Comparison of ENCODE assay signal across 11 cellular contexts in the genomic region with DNA sequence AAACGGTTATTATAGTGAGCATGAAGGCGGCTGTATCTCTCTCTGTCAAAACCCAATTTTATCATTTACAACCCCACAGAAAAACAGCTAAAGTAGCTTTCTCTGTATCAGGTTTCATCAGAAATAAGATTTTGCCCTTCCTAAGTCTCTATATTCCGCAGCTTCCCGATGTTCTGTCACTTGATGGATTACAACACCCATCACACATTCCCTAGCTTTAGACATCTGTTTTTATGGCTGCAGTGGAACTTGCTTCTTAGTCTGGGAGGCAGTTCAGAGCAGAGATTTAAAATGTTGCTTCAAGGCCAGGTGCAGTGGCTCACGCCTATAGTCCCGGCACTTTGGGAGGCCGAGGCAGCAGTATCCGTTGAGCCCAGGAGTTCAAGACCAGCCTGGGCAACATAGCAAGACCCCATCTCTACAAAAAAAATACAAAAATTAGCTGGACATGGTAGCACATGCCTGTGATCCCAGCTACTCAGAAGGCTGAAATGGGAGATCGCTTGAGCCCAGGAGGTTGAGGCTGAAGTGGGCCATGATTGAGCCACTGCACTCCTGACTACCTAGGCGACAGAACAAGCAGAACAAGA. TPM values are rescaled to one million over a fixed set of nuclear protein-coding genes. Genes with fewer than 3 reads are reported as not detected.
DNase-seq lines count a peak whose midpoint lies in the region; ATAC-seq, FAIRE-seq and TF ChIP-seq lines count a peak whose summit lies in the region.
"Had no signal": no experiment of that assay in that cellular context is flagged by ENCODE, and none has a peak within 500 bp of the region (broad histone marks: within the 10 kb centered on the region; RNA-seq: fewer than 3 reads in every experiment).

No MANE protein-coding gene starts in this region.

- H2BK15ac ChIP-seq in H1 (ENCODE audit: low read length): no peak overlapping the region

- H3K9me3 Mint-ChIP-seq in activated T-cell treated with anti-CD3 and anti-CD28 coated beads, Interleukin-2, amount 50 U/mL, for 24 hours: peaks cover 8% of the 10 kb centered on the region

- H2BK20ac ChIP-seq in H1 (ENCODE audit: low read length): peak overlapping the region; percentile 74; the same call in 1 of the 2 replicates

- POLR2A ChIA-PET in H1 (lab: Charles Lee; ENCODE audit: partially characterized antibody): no interaction called here
- POLR2A ChIA-PET in HEK293T (lab: Yijun Ruan, JAX): no interaction called here

- H2BK5ac ChIP-seq in H1 (ENCODE audit: low read depth, low read length): no peak overlapping the region

- WGBS in H1 (ENCODE audit: extremely low coverage in 1 of 2, insufficient coverage in 1 of 2, insufficient read length in 1 of 2, insufficient replicate concordance in 2 of 2, low coverage in 1 of 2, low lambda C conversion rate in 2 of 2, missing lambda C conversion rate in 1 of 2), 2 experiments: 89% methylated on average over 10 of the region's 10 CpGs; no CpG with 5 or more reads in 1 of the 2 experiments
- 66 to 81% (median 80%) methylated on average over 10 of the region's 10 CpGs for WGBS in spleen, 5 donors

- intact Hi-C loops in spleen (cut with DNase I; ENCODE audit: low total_unique reads) (no loop called here), left cardiac atrium (cut with DNase I) (no loop called here)

- no peaks in the 10 kb centered on the region for H3K23me2 ChIP-seq in H1 (ENCODE audit: low read depth, low read length)

- H3K27ac ChIP-seq in SJSA1: peak overlapping the region; percentile 78
- H3K27ac ChIP-seq in H1 (ENCODE audit: low read depth, low read length): no peak overlapping the region
- H3K27ac ChIP-seq in spleen: peak overlapping the region in 7 of 8 donors; percentile 39 to 81 (median 65)

- no peak overlapping the region for H3K23ac ChIP-seq in H1 (ENCODE audit: insufficient read length)

- DNase-seq in activated T-cell treated with anti-CD3 and anti-CD28 coated beads, Interleukin-2, amount 50 U/mL, for 24 hours: no peak
- no peak for DNase-seq in activated T-cell treated with anti-CD3 and anti-CD28 coated beads, Interleukin-2, amount 50 U/mL, for 1 hour
- no peak for DNase-seq in SJSA1 (ENCODE audit: low read depth in 1 of 2, low spot score in 2 of 2)
- DNase-seq in H1 (ENCODE audit: low read depth in 1 of 2, low spot score in 2 of 2): no peak
- DNase-seq in spleen: no peak
- DNase-seq in COLO829 (ENCODE audit: low spot score): no peak
- DNase-seq in HEK293T (ENCODE audit: extremely low spot score): no peak
- DNase-seq in left cardiac atrium: no peak
- DNase-seq: NCI-H526, transverse colon had no signal

- CTCF ChIA-PET in H1 (lab: Charles Lee; ENCODE audit: partially characterized antibody) (interaction anchor here (0.6 to 1.0 kb wide), 4 partner anchors 8 to 37 kb away, joined by 3 to 4 read pairs (median 3); no protein-coding TSS in a partner anchor), HEK293T (lab: Yijun Ruan, JAX) (no interaction called here)

- H3K14ac ChIP-seq in H1 (ENCODE audit: insufficient read length): no peak overlapping the region

- H3K4me3 ChIP-seq in SJSA1 (no peak overlapping the region), H1 (ENCODE audit: extremely low read depth in 1 of 4, insufficient read depth in 2 of 4, low read depth in 3 of 4, low read length in 4 of 4) (no peak overlapping the region), spleen (no peak overlapping the region)
- H3K4me3 ChIP-seq: transverse colon had no signal

- H3K4ac ChIP-seq in H1 (replicated peaks; ENCODE audit: insufficient read length, low read depth, low read length): no peak overlapping the region

- peak overlapping the region; percentile 94 for H3K27ac Mint-ChIP-seq in activated T-cell treated with anti-CD3 and anti-CD28 coated beads, Interleukin-2, amount 50 U/mL, for 24 hours

- H2AFZ ChIP-seq in H1 (ENCODE audit: low read length): no peak overlapping the region

- no peak overlapping the region for H4K91ac ChIP-seq in H1 (replicated peaks; ENCODE audit: insufficient read length, low read length)

- peak overlapping the region; percentile 20 for H3K4me3 Mint-ChIP-seq in activated T-cell treated with anti-CD3 and anti-CD28 coated beads, Interleukin-2, amount 50 U/mL, for 24 hours

- FAIRE-seq in H1 (lab: Jason Lieb, UNC): no peak
- FAIRE-seq: G401.6 had no signal

- TF ChIP-seq POLR2A in H1 (IDR thresholded peaks at IDR 0.05; ENCODE audit: control extremely low read depth in 1 of 2, low read depth in 2 of 2, low read length in 2 of 2): no peak
- no peak for TF ChIP-seq POLR2A in spleen (IDR thresholded peaks at IDR 0.05)

- no peak for TF ChIP-seq RAD21 in H1 (IDR thresholded peaks at IDR 0.05 in 1 of 2, conservative IDR thresholded peaks at IDR 0.05 in 1 of 2; ENCODE audit: low read depth in 2 of 2, low read length in 2 of 2)

- TF ChIP-seq CTCF in H1 (IDR thresholded peaks at IDR 0.05; ENCODE audit: control extremely low read depth in 1 of 3, insufficient read depth in 1 of 3, low read depth in 1 of 3, low read length in 3 of 3) (no peak), spleen (IDR thresholded peaks at IDR 0.05 in 8 of 11, conservative IDR thresholded peaks at IDR 0.05 in 3 of 11) (no peak)

- H3K9me3 ChIP-seq in SJSA1 (replicated peaks) (no peaks in the 10 kb centered on the region), H1 (ENCODE audit: insufficient read depth in 2 of 2, low read depth in 1 of 2, low read length in 1 of 2) (no peaks in the 10 kb centered on the region), spleen (no peaks in the 10 kb centered on the region)
- H3K9me3 ChIP-seq: transverse colon had no signal

- H3K79me2 ChIP-seq in H1 (ENCODE audit: control insufficient read depth in 1 of 2, insufficient read depth in 2 of 2, low read length in 2 of 2): peaks cover 0 to 13% of the 10 kb centered on the region in 2 experiments; a peak in 2 of 4 replicates

- H4K8ac ChIP-seq in H1 (ENCODE audit: extremely low read depth, insufficient read depth, low read length): no peak overlapping the region

- H2AK5ac ChIP-seq in H1 (ENCODE audit: low read depth, low read length): no peak overlapping the region

- TF ChIP-seq EP300 in H1 (IDR thresholded peaks at IDR 0.05; ENCODE audit: borderline replicate concordance in 1 of 2, low read depth in 2 of 2, low read length in 2 of 2): no peak

- H2BK12ac ChIP-seq in H1 (ENCODE audit: low read depth, low read length): peak overlapping the region; percentile 30; the same call in 1 of the 2 replicates

- ATAC-seq in left cardiac atrium: no peak

- peaks cover 3% of the 10 kb centered on the region; the same call in 1 of the 2 replicates for H3K79me1 ChIP-seq in H1 (ENCODE audit: low read depth, low read length)

- no peak overlapping the region for H3K4me2 ChIP-seq in H1 (ENCODE audit: insufficient read depth in 1 of 2, low read depth in 2 of 2, low read length in 2 of 2)

- H3K36me3 Mint-ChIP-seq in activated T-cell treated with anti-CD3 and anti-CD28 coated beads, Interleukin-2, amount 50 U/mL, for 24 hours (ENCODE audit: low read depth): peaks cover 20% of the 10 kb centered on the region

- no peak overlapping the region for H3K56ac ChIP-seq in H1 (replicated peaks; ENCODE audit: insufficient read length, low read depth, low read length)

- peaks cover 75% of the 10 kb centered on the region for H3K4me1 Mint-ChIP-seq in activated T-cell treated with anti-CD3 and anti-CD28 coated beads, Interleukin-2, amount 50 U/mL, for 24 hours (ENCODE audit: low read depth)

- H4K5ac ChIP-seq in H1 (ENCODE audit: insufficient read length, low read depth, low read length): peak overlapping the region; percentile 32

- H3K18ac ChIP-seq in H1 (ENCODE audit: extremely low read depth, low read length): no peak overlapping the region; the same call in 1 of the 2 replicates

- no peaks in the 10 kb centered on the region for H4K20me1 ChIP-seq in H1 (replicated peaks in 1 of 2; ENCODE audit: control insufficient read depth in 1 of 2, insufficient read depth in 2 of 2, low read length in 2 of 2)

- no peaks in the 10 kb centered on the region for H3K36me3 ChIP-seq in SJSA1
- no peaks in the 10 kb centered on the region for H3K36me3 ChIP-seq in H1 (ENCODE audit: control insufficient read depth in 2 of 4, insufficient read depth in 4 of 4, low read length in 3 of 4)
- H3K36me3 ChIP-seq in spleen: no peaks in the 10 kb centered on the region
- H3K36me3 ChIP-seq: transverse colon had no signal

- H3K4me1 ChIP-seq in SJSA1 (replicated peaks): peaks cover 27% of the 10 kb centered on the region
- H3K4me1 ChIP-seq in H1 (replicated peaks in 1 of 4; ENCODE audit: control insufficient read depth in 3 of 4, insufficient read depth in 4 of 4, low read length in 3 of 4): peaks cover 10 to 30% (median 22%) of the 10 kb centered on the region in 4 experiments
- peaks cover 28 to 83% (median 46%) of the 10 kb centered on the region in 6 donors for H3K4me1 ChIP-seq in spleen

- peak overlapping the region; percentile 79 for H2BK120ac ChIP-seq in H1 (replicated peaks; ENCODE audit: low read depth, low read length)

- no peak overlapping the region for H3K9ac ChIP-seq in H1 (replicated peaks in 1 of 4; ENCODE audit: extremely low read depth in 1 of 4, low read depth in 3 of 4, low read length in 3 of 4)

- H3K27me3 ChIP-seq in SJSA1 (replicated peaks) (no peaks in the 10 kb centered on the region), H1 (replicated peaks in 1 of 4; ENCODE audit: control insufficient read depth in 3 of 4, extremely low read depth in 1 of 4, insufficient read depth in 3 of 4, low read length in 3 of 4) (no peaks in the 10 kb centered on the region), spleen (replicated peaks in 1 of 7) (no peaks in the 10 kb centered on the region)
- H3K27me3 ChIP-seq: transverse colon had no signal

- no peaks in the 10 kb centered on the region for H3K27me3 Mint-ChIP-seq in activated T-cell treated with anti-CD3 and anti-CD28 coated beads, Interleukin-2, amount 50 U/mL, for 24 hours

TF ChIP-seq in H1, 55 proteins besides CTCF, POLR2A, EP300 and RAD21 (continues in another document):
- TF ChIP-seq KDM5A (IDR thresholded peaks at IDR 0.05; ENCODE audit: low read length) (no peak), CREB1 (IDR thresholded peaks at IDR 0.05) (no peak)

TF ChIP-seq in HEK293T, 16 proteins besides CTCF, POLR2A, EP300 and RAD21 (continues in another document):
- TF ChIP-seq FOXM1 (IDR thresholded peaks at IDR 0.05; ENCODE audit: borderline replicate concordance) (no peak), FOXK2 (IDR thresholded peaks at IDR 0.05) (no peak)

RNA-seq across cellular contexts. Expression of a gene that starts 27.6 kb away (rescaled TPM):
- total RNA-seq in SJSA1 (2014; rRNA removed; shearing (Covaris generic)): 19.3 and 31.0 TPM in 2 replicates
- total RNA-seq in H1 (2021; fragmentation: NEBNext Ultra II Directional; extraction: Animal tissue kit (Norgen Biotek cat#: 25700)): 165 and 178 TPM in 2 replicates
- polyA plus RNA-seq in H1 (2011; rRNA removed) (52.6 and 76.3 TPM in 2 replicates), spleen (10 to 100 TPM in 1 of 3 donors, 1 to 10 TPM in 2; 9.2 to 12.7 (median 9.3) TPM)
- polyA plus RNA-seq in H1 (2011; cell fraction: cytosol; rRNA removed): 50.2 TPM
- polyA plus RNA-seq in H1 (2011; cell fraction: nucleus; rRNA removed): 191 TPM
- polyA plus RNA-seq in H1 (2012, experiment 1 of 2): 51.0 to 70.0 TPM (median 65.0 TPM) in 4 replicates
- 16.0 TPM for polyA plus RNA-seq in H1 (2012, experiment 2 of 2)
- polyA plus RNA-seq in H1 (2013, experiment 1 of 2): 81.3 TPM
- polyA plus RNA-seq in H1 (2013, experiment 2 of 2): 76.7 TPM
- polyA minus RNA-seq in H1 (2011; rRNA and poly(A)+ RNA removed): 259 and 262 TPM in 2 replicates
- polyA minus RNA-seq in H1 (2011; cell fraction: cytosol; rRNA and poly(A)+ RNA removed): 110 TPM
- polyA minus RNA-seq in H1 (2011; cell fraction: nucleus; rRNA and poly(A)+ RNA removed): 411 TPM
- total RNA-seq in spleen (100 to 1,000 TPM in 5 of 7 donors, 10 to 100 TPM in 2; 76.4 to 121 (median 105) TPM), left cardiac atrium (100 to 1,000 TPM; 115 to 119 TPM)
